In the genomic region with DNA sequence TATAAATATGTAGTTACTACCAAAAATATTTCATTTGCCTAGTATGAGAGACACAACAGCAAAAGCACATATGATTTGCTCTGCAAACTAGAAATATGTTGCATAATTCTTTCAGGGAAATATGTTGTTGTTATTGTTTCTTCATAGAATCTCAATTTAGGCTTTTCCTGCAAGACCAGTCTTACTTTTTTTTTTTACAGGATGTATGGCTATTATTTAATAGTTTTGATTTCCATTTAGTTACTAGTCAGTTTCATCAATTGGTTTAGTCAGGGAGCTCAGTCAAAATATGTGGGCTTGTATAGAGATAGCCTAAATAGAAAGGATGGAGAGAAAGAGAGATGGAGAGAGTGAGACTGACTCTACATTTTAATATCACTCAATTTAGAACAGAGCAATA, we compare ENCODE assay signal across 8 cellular contexts. TPM values are rescaled to one million over a fixed set of nuclear protein-coding genes. Genes with fewer than 3 reads are reported as not detected.
"Had no signal": no experiment of that assay in that cellular context is flagged by ENCODE, and none has a peak within 500 bp of the region (broad histone marks: within the 10 kb centered on the region; RNA-seq: fewer than 3 reads in every experiment).

No MANE protein-coding gene starts in this region.

- H3K4me3 ChIP-seq: K562 had no signal

- ATAC-seq: HepG2, K562 had no signal

- DNase-seq: IMR-90, KBM-7, KG1 had no signal

- H3K27ac ChIP-seq: HL-60 had no signal

RNA-seq across cellular contexts. Expression of gene LRP1B, which starts 6.1 kb away (rescaled TPM):
- total RNA-seq: HT-29, K562 had no signal
- polyA plus RNA-seq: HepG2, IgD-negative memory B cell, K562 had no signal
